1 cellular context compared by ENCODE assay signal in the genomic region with DNA sequence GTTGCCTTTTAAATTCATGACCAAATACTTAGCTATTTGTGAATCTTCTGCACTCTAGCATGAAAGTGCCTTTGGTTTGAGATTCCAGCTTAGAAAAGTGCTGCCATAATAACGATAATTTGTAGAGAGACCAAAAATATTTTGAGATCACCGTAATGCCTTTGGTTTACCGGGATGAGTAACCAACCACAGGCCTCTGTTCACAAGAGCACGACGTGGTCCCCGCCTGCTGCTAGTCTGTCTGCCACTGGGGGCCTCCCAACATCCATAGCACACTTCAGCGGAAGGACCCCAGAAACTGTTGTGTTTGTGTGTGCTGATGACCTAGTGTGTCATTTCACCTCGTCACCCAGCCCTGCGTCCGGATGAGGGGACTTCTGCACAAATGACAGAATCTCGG.
TF ChIP-seq lines count a peak whose summit lies in the region.

No MANE protein-coding gene starts in this region.

TF ChIP-seq in H1, 55 proteins besides CTCF, POLR2A, EP300 and RAD21:
- TF ChIP-seq KDM1A (IDR thresholded peaks at IDR 0.05; ENCODE audit: borderline replicate concordance, low read length) (no peak), CEBPB (IDR thresholded peaks at IDR 0.05; ENCODE audit: low read depth, low read length) (no peak), NANOG (IDR thresholded peaks at IDR 0.05; ENCODE audit: insufficient read depth, low read depth, low read length, poor library complexity, severe bottlenecking) (no peak), SUZ12 (IDR thresholded peaks at IDR 0.05; ENCODE audit: low read length) (no peak), CTBP2 (IDR thresholded peaks at IDR 0.05; ENCODE audit: borderline replicate concordance, insufficient read depth, insufficient read length, low read length) (no peak), FOSL1 (IDR thresholded peaks at IDR 0.05; ENCODE audit: insufficient read depth, low read depth, low read length) (no peak), RBBP5 (IDR thresholded peaks at IDR 0.05; ENCODE audit: borderline replicate concordance, low read depth, low read length) (no peak)
- TF ChIP-seq, protein P1, sequence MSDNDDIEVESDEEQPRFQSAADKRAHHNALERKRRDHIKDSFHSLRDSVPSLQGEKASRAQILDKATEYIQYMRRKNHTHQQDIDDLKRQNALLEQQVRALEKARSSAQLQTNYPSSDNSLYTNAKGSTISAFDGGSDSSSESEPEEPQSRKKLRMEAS (IDR thresholded peaks at IDR 0.05), result no peak
TF ChIP-seq in H1: peak in this region for 0.
